ENCODE assay signal across 8 cellular contexts in genomic region chr5:53480474-53481353, GRCh38. TPM values are rescaled to one million over a fixed set of nuclear protein-coding genes. Genes with fewer than 3 reads are reported as not detected.
DNase-seq lines count a peak whose midpoint lies in the region; ATAC-seq and TF ChIP-seq lines count a peak whose summit lies in the region.

TSS of gene FST (plus strand) at chr5:53480629. CDS start at chr5:53480792, 163 bp downstream.

- CTCF ChIA-PET in Calu3 (lab: Charles Lee), result interaction anchor here (0.6 to 0.8 kb wide), 5 partner anchors 33 to 1476 kb away, joined by 3 to 4 read pairs (median 3); no protein-coding TSS in a partner anchor

- 1 to 2% (median 1%) methylated on average over 53 to 65 of the region's 65 CpGs for WGBS in adipose tissue, 3 donors
- WGBS in iPS DF 6.9 (ENCODE audit: insufficient coverage, insufficient read length), result no CpG with 5 or more reads among the region's 65 CpGs

- H3K4me1 Mint-ChIP-seq in Calu3 (ENCODE audit: low read depth, unreplicated experiment) (peaks cover 15% of the 10 kb centered on the region), IgD-negative memory B cell (peaks cover 16 to 24% (median 21%) of the 10 kb centered on the region in 3 donors)

- H3K4me3 ChIP-seq in iPS DF 6.9 (ENCODE audit: low read length) (peak within 1 kb of the TSS; percentile 97), skeletal muscle cell (ENCODE audit: low read depth, low read length) (peak within 1 kb of the TSS; percentile 63)

- no peaks in the 10 kb centered on the region for H3K9me3 ChIP-seq in iPS DF 6.9 (ENCODE audit: control insufficient read depth, insufficient read depth, low read length)

- no peak for TF ChIP-seq CTCF in Calu3 (IDR thresholded peaks at IDR 0.05; ENCODE audit: unreplicated experiment)

- ATAC-seq in GM21447 (IDR thresholded peaks at IDR 0.05; ENCODE audit: unreplicated experiment) (no peak), GM18502 (IDR thresholded peaks at IDR 0.05; ENCODE audit: poor library complexity, unreplicated experiment) (no peak), HG03442 (IDR thresholded peaks at IDR 0.05; ENCODE audit: unreplicated experiment) (no peak)

- intact Hi-C loops in Calu3 (cut with micrococcal nuclease; ENCODE audit: unreplicated experiment), result no loop called here

- H3K27ac ChIP-seq in adipose tissue (ENCODE audit: low read depth, low read length) (no peak within 1 kb of the TSS), iPS DF 6.9 (ENCODE audit: low read length) (no peak within 1 kb of the TSS)

- H3K27ac Mint-ChIP-seq in Calu3 (ENCODE audit: unreplicated experiment), result peak within 1 kb of the TSS; percentile 77
- H3K27ac Mint-ChIP-seq in IgD-negative memory B cell, result no peak within 1 kb of the TSS

- no peaks in the 10 kb centered on the region for H3K27me3 Mint-ChIP-seq in Calu3 (ENCODE audit: unreplicated experiment)
- H3K27me3 Mint-ChIP-seq in IgD-negative memory B cell, result peaks cover 44% of the 10 kb centered on the region

- peak within 1 kb of the TSS; percentile 78 for H3K4me3 Mint-ChIP-seq in Calu3 (ENCODE audit: low read depth, unreplicated experiment)
- H3K4me3 Mint-ChIP-seq in IgD-negative memory B cell, result peak within 1 kb of the TSS; percentile 82 to 98 (median 96)

- peak; percentile 34 for DNase-seq in Calu3
- no peak for DNase-seq in iPS DF 6.9 (ENCODE audit: low read depth, low spot score)
- no peak for DNase-seq in skeletal muscle cell (ENCODE audit: low read depth)

- H3K36me3 Mint-ChIP-seq in Calu3 (ENCODE audit: insufficient read depth, unreplicated experiment) (peaks cover 60% of the 10 kb centered on the region), IgD-negative memory B cell (peaks cover 2% of the 10 kb centered on the region)

- peaks cover 5% of the 10 kb centered on the region; the same call in 1 of the 2 replicates for H3K36me3 ChIP-seq in iPS DF 6.9 (ENCODE audit: control insufficient read depth, insufficient read depth, low read length)

- 0 out of 2 replicates have a peak, but pooled peaks cover 1% of the 10 kb centered on the region for H3K4me1 ChIP-seq in iPS DF 6.9 (ENCODE audit: control insufficient read depth, insufficient read depth, low read length)

- no TSS peak for BruUV-seq in Calu3 (replicated peaks; lab: Mats Ljungman, UMichigan)

- no peaks in the 10 kb centered on the region; the same call in 1 of the 2 replicates for H3K27me3 ChIP-seq in iPS DF 6.9 (ENCODE audit: control insufficient read depth, insufficient read depth, low read length)

- H3K9me3 Mint-ChIP-seq in Calu3 (ENCODE audit: low read depth, unreplicated experiment) (no peaks in the 10 kb centered on the region), IgD-negative memory B cell (peaks cover 0 to 1% (median 0%) of the 10 kb centered on the region in 3 donors)

RNA-seq across cellular contexts. Expression of gene FST, which starts in this region (rescaled TPM):
- 19.4 and 19.6 TPM in 2 replicates for total RNA-seq in Calu3 (2022)
- polyA plus RNA-seq in IgD-negative memory B cell (not detected), adipose tissue (10 to 100 TPM in 2 of 3 donors, under 1 TPM in 1; 0.79 to 30.6 (median 11.5) TPM)
